27 cellular contexts compared by ENCODE assay signal in genomic region chr5:65359981-65360380, GRCh38.
DNase-seq lines count a peak whose midpoint lies in the region; TF ChIP-seq lines count a peak whose summit lies in the region.
"Had no signal": no experiment of that assay in that cellular context is flagged by ENCODE, and none has a peak within 500 bp of the region (broad histone marks: within the 10 kb centered on the region; RNA-seq: fewer than 3 reads in every experiment).

No MANE protein-coding gene starts in this region.

- H3K27me3 Mint-ChIP-seq in glutamatergic neuron (ENCODE audit: unreplicated experiment) = peaks cover 1% of the 10 kb centered on the region
- H3K27me3 Mint-ChIP-seq in nephron progenitor cell (ENCODE audit: low read depth, poor library complexity) = no peaks in the 10 kb centered on the region
- no peaks in the 10 kb centered on the region for H3K27me3 Mint-ChIP-seq in activated T-cell treated with anti-CD3 and anti-CD28 coated beads, Interleukin-2, amount 50 U/mL, for 24 hours
- H3K27me3 Mint-ChIP-seq: activated naive CD8-positive, alpha-beta T cell treated with anti-CD3 and anti-CD28 coated beads, Interleukin-2, amount 50 U/mL, for 24 hours; CD4-positive, CD25-positive, alpha-beta regulatory T cell; dendritic cell treated with granulocyte-macrophage colony-stimulating factor and Interleukin-4, amounts not matched to agents 40 ng/mL and 50 ng/mL, for 4 days had no signal

- peaks cover 31% of the 10 kb centered on the region for H3K4me1 Mint-ChIP-seq in glutamatergic neuron (ENCODE audit: low read depth, unreplicated experiment)
- no peaks in the 10 kb centered on the region for H3K4me1 Mint-ChIP-seq in nephron progenitor cell
- no peaks in the 10 kb centered on the region for H3K4me1 Mint-ChIP-seq in activated T-cell treated with anti-CD3 and anti-CD28 coated beads, Interleukin-2, amount 50 U/mL, for 24 hours (ENCODE audit: low read depth)
- H3K4me1 Mint-ChIP-seq: activated naive CD8-positive, alpha-beta T cell treated with anti-CD3 and anti-CD28 coated beads, Interleukin-2, amount 50 U/mL, for 24 hours; CD4-positive, CD25-positive, alpha-beta regulatory T cell; central memory CD8-positive, alpha-beta T cell had no signal

- peak; percentile 82 for DNase-seq in DMS 273 (lab: John Stamatoyannopoulos, UW; ENCODE audit: unreplicated experiment)
- DNase-seq in M059J (ENCODE audit: low read depth) = peak; percentile 27
- DNase-seq in RPMI7951 (ENCODE audit: low read depth) = peak; percentile 62
- peak; percentile 22 for DNase-seq in glutamatergic neuron
- DNase-seq in HUDEP-2 (lab: John Stamatoyannopoulos, UW; ENCODE audit: unreplicated experiment in 76 of 76) = no peak
- DNase-seq in nephron progenitor cell = no peak
- no peak for DNase-seq in activated T-cell treated with anti-CD3 and anti-CD28 coated beads, Interleukin-2, amount 50 U/mL, for 24 hours
- no peak for DNase-seq in NCI-H748 treated with DMSO at 0.1 percent for 48 hours (lab: John Stamatoyannopoulos, UW)
- DNase-seq: activated CD4-positive, alpha-beta T cell treated with anti-CD3 and anti-CD28 coated beads, Interleukin-2, amount 50 U/mL, for 48 hours; activated naive CD4-positive, alpha-beta T cell; activated naive CD8-positive, alpha-beta T cell treated with anti-CD3 and anti-CD28 coated beads, Interleukin-2, amount 50 U/mL, for 24 hours; AML-193; CD4-positive, CD25-positive, alpha-beta regulatory T cell; endodermal cell; gastrocnemius medialis; hippocampal formation; NCI-H1436; NCI-H2107; ovary; right cardiac atrium; SHP77; stimulated activated CD4-positive, alpha-beta T cell treated with anti-CD3 and anti-CD28 coated beads, Interleukin-1b, Interleukin-23, amount 100 ng/mL, for 48 hours; stimulated activated naive CD8-positive, alpha-beta T cell treated with anti-CD3 and anti-CD28 coated beads, Interleukin-15, Interleukin-2, amounts not matched to agents 100 U/mL and 50 U/mL, for 24 hours; T-helper 2 cell; testis had no signal

- no peak for TF ChIP-seq CTCF in glutamatergic neuron (IDR thresholded peaks at IDR 0.05; ENCODE audit: partially characterized antibody, unreplicated experiment)
- TF ChIP-seq CTCF in nephron progenitor cell (IDR thresholded peaks at IDR 0.05) = no peak

- H3K9me3 Mint-ChIP-seq in glutamatergic neuron (ENCODE audit: unreplicated experiment) (peaks cover 2% of the 10 kb centered on the region), nephron progenitor cell (no peaks in the 10 kb centered on the region)
- no peaks in the 10 kb centered on the region for H3K9me3 Mint-ChIP-seq in activated T-cell treated with anti-CD3 and anti-CD28 coated beads, Interleukin-2, amount 50 U/mL, for 24 hours
- H3K9me3 Mint-ChIP-seq: activated naive CD8-positive, alpha-beta T cell treated with anti-CD3 and anti-CD28 coated beads, Interleukin-2, amount 50 U/mL, for 24 hours; central memory CD8-positive, alpha-beta T cell; dendritic cell treated with granulocyte-macrophage colony-stimulating factor and Interleukin-4, amounts not matched to agents 40 ng/mL and 50 ng/mL, for 4 days; endodermal cell had no signal

- H3K36me3 Mint-ChIP-seq in glutamatergic neuron (ENCODE audit: unreplicated experiment) = no peaks in the 10 kb centered on the region
- H3K36me3 Mint-ChIP-seq in nephron progenitor cell (ENCODE audit: low read depth) = no peaks in the 10 kb centered on the region
- no peaks in the 10 kb centered on the region for H3K36me3 Mint-ChIP-seq in activated T-cell treated with anti-CD3 and anti-CD28 coated beads, Interleukin-2, amount 50 U/mL, for 24 hours (ENCODE audit: low read depth)
- H3K36me3 Mint-ChIP-seq: CD4-positive, CD25-positive, alpha-beta regulatory T cell had no signal

- peak overlapping the region; percentile 99 for H3K27ac Mint-ChIP-seq in glutamatergic neuron (ENCODE audit: unreplicated experiment)
- no peak overlapping the region for H3K27ac Mint-ChIP-seq in nephron progenitor cell
- H3K27ac Mint-ChIP-seq in activated T-cell treated with anti-CD3 and anti-CD28 coated beads, Interleukin-2, amount 50 U/mL, for 24 hours = no peak overlapping the region
- H3K27ac Mint-ChIP-seq: activated naive CD8-positive, alpha-beta T cell treated with anti-CD3 and anti-CD28 coated beads, Interleukin-2, amount 50 U/mL, for 24 hours; CD4-positive, CD25-positive, alpha-beta regulatory T cell; dendritic cell treated with granulocyte-macrophage colony-stimulating factor and Interleukin-4, amounts not matched to agents 40 ng/mL and 50 ng/mL, for 4 days; endodermal cell had no signal

- H3K4me3 Mint-ChIP-seq in glutamatergic neuron (ENCODE audit: unreplicated experiment) (no peak overlapping the region), nephron progenitor cell (no peak overlapping the region)
- H3K4me3 Mint-ChIP-seq in activated T-cell treated with anti-CD3 and anti-CD28 coated beads, Interleukin-2, amount 50 U/mL, for 24 hours = no peak overlapping the region
- H3K4me3 Mint-ChIP-seq: activated naive CD8-positive, alpha-beta T cell treated with anti-CD3 and anti-CD28 coated beads, Interleukin-2, amount 50 U/mL, for 24 hours; CD4-positive, CD25-positive, alpha-beta regulatory T cell; central memory CD8-positive, alpha-beta T cell; dendritic cell treated with granulocyte-macrophage colony-stimulating factor and Interleukin-4, amounts not matched to agents 40 ng/mL and 50 ng/mL, for 4 days; endodermal cell had no signal

Comparison
In these comparisons a context has a peak if more than half of its experiments do, and no peak if none do; other contexts are left out.
1. DNase-seq: peak in DMS 273 (single experiment), M059J (single experiment), RPMI7951 (single experiment) and glutamatergic neuron (single experiment); none in HUDEP-2 (0 of 76), nephron progenitor cell (single experiment), activated T-cell treated with anti-CD3 and anti-CD28 coated beads, Interleukin-2, amount 50 U/mL, for 24 hours (single experiment) and NCI-H748 treated with DMSO at 0.1 percent for 48 hours (single experiment).